20 cellular contexts compared by ENCODE assay signal in the genomic region with DNA sequence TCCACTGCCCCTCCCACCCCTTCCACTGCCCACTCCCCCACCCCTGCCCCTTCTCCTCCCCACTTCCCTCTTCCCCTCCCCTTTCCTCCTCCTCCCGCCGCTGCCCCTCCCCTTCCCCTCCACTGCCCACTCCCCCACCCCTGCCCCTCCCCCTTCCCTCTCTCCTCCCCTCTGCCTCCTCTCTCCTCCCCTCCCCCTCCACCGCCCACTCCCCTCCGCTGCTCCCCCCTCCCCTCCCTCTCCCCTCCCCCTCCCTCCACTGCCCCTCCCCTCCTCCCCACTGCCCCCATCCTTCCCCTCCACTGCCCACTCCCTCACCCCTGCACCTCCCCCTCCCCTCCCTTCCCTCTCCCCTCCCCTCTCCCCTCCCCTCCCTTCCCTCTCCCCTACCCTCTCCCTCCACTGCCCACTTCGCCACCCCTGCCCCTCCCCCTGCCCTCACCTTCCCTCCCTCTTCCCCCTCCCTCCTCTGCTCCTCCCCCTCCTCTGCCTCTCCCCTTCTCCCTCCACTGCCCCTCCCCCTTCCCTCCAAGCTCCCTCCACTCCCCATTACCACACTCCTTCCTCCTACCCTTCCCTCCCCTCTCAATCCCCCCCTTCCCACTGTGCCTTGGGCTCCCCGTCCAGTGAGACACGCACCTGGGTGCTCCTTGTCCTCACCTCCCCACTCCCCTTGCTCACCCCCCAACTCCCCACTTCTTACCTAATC. TPM values are rescaled to one million over a fixed set of nuclear protein-coding genes. Genes with fewer than 3 reads are reported as not detected.
A peak's percentile ranks its signal among the peaks of the same experiment; 100 is the strongest.
DNase-seq lines count a peak whose midpoint lies in the region; ATAC-seq and TF ChIP-seq lines count a peak whose summit lies in the region.
"Had no signal": no experiment of that assay in that cellular context is flagged by ENCODE, and none has a peak within 500 bp of the region (broad histone marks: within the 10 kb centered on the region; RNA-seq: fewer than 3 reads in every experiment).

No MANE protein-coding gene starts in this region.

- TF ChIP-seq POLR2A in spleen (IDR thresholded peaks at IDR 0.05): no peak

- H3K79me2 ChIP-seq in PC-9 (ENCODE audit: low read depth): no peaks in the 10 kb centered on the region

- H3K4me3 ChIP-seq in right cardiac atrium (ENCODE audit: low read length): peak overlapping the region; percentile 6
- no peak overlapping the region for H3K4me3 ChIP-seq in PC-9
- peak overlapping the region; percentile 32 for H3K4me3 ChIP-seq in iPS-15b (ENCODE audit: low read depth, low read length)
- H3K4me3 ChIP-seq in spleen: peak overlapping the region in 3 of 8 donors; percentile 19 to 57 (median 22)
- H3K4me3 ChIP-seq: GM12878, SJCRH30 had no signal

- peak in 1 of 3 donors; percentile 42 for DNase-seq in right cardiac atrium
- no peak for DNase-seq in left cardiac atrium
- DNase-seq in PC-9: no peak
- no peak for DNase-seq in spleen
- no peak for DNase-seq in activated T-cell treated with anti-CD3 and anti-CD28 coated beads, Interleukin-2, amount 50 U/mL, for 1 hour
- DNase-seq in NOMO-1 (lab: John Stamatoyannopoulos, UW; ENCODE audit: unreplicated experiment in 2 of 2): no peak
- DNase-seq: C1 segment of cervical spinal cord, DMS79 treated with DMSO at 0.1 percent for 48 hours, GDM1, GOT3, KG1, NCI-H2029, NCI-H748 treated with DMSO at 0.1 percent for 48 hours had no signal

- CTCF ChIA-PET in PC-9 (lab: Charles Lee): no interaction called here

- no peaks in the 10 kb centered on the region for H3K9me3 ChIP-seq in right cardiac atrium (ENCODE audit: control insufficient read depth, low read length)
- H3K9me3 ChIP-seq in PC-9 (ENCODE audit: insufficient read depth, low read depth): no peaks in the 10 kb centered on the region
- H3K9me3 ChIP-seq in iPS-15b (ENCODE audit: control insufficient read depth, insufficient read depth, low read length): no peaks in the 10 kb centered on the region
- H3K9me3 ChIP-seq in spleen: peaks cover 0 to 4% (median 0%) of the 10 kb centered on the region in 8 donors
- H3K9me3 ChIP-seq: SJCRH30 had no signal

- H3K9ac ChIP-seq in iPS-15b (ENCODE audit: low read depth, low read length): no peak overlapping the region

- TF ChIP-seq CTCF in PC-9 (conservative IDR thresholded peaks at IDR 0.05): no peak
- no peak for TF ChIP-seq CTCF in spleen (IDR thresholded peaks at IDR 0.05 in 8 of 11, conservative IDR thresholded peaks at IDR 0.05 in 3 of 11)

- H3K4me1 ChIP-seq in right cardiac atrium (ENCODE audit: control insufficient read depth, insufficient read depth, low read length) (no peaks in the 10 kb centered on the region), PC-9 (replicated peaks; ENCODE audit: insufficient read depth) (no peaks in the 10 kb centered on the region), iPS-15b (ENCODE audit: control insufficient read depth, insufficient read depth, low read length) (peaks cover 3% of the 10 kb centered on the region), spleen (peaks cover 0 to 31% (median 13%) of the 10 kb centered on the region in 6 donors)
- H3K4me1 ChIP-seq: SJCRH30 had no signal

- ATAC-seq in right cardiac atrium (no peak), left cardiac atrium (no peak), GM21576 (IDR thresholded peaks at IDR 0.05; ENCODE audit: unreplicated experiment) (no peak)

- POLR2A ChIA-PET in PC-9 (lab: Charles Lee; ENCODE audit: unreplicated experiment): no interaction called here

- 26% methylated on average over 5 of the region's 7 CpGs for WGBS in right cardiac atrium
- 28 to 41% (median 32%) methylated on average over 2 to 6 of the region's 7 CpGs for WGBS in spleen, 5 donors

- H3K4me2 ChIP-seq in PC-9: peak overlapping the region; percentile 51; the same call in 1 of the 2 replicates

- H3K36me3 ChIP-seq in PC-9 (ENCODE audit: low read depth) (no peaks in the 10 kb centered on the region), iPS-15b (ENCODE audit: control insufficient read depth, insufficient read depth, low read length) (no peaks in the 10 kb centered on the region), spleen (peaks cover 0 to 2% (median 0%) of the 10 kb centered on the region in 6 donors)
- H3K36me3 ChIP-seq: SJCRH30 had no signal

- H4K20me1 ChIP-seq in PC-9 (ENCODE audit: insufficient read depth): no peaks in the 10 kb centered on the region

- H3K27ac ChIP-seq in right cardiac atrium (ENCODE audit: low read length) (no peak overlapping the region), PC-9 (no peak overlapping the region), spleen (peak overlapping the region in 5 of 8 donors; percentile 53 to 74 (median 64))
- H3K27ac ChIP-seq: SJCRH30 had no signal

- no peaks in the 10 kb centered on the region for H3K27me3 ChIP-seq in right cardiac atrium (ENCODE audit: control insufficient read depth, insufficient read depth)
- H3K27me3 ChIP-seq in PC-9 (ENCODE audit: insufficient read depth, low read depth): no peaks in the 10 kb centered on the region
- peaks cover 9% of the 10 kb centered on the region for H3K27me3 ChIP-seq in iPS-15b (ENCODE audit: control insufficient read depth, insufficient read depth, low read length)
- peaks cover 0 to 73% (median 20%) of the 10 kb centered on the region in 7 donors for H3K27me3 ChIP-seq in spleen (replicated peaks in 1 of 7)
- H3K27me3 ChIP-seq: SJCRH30 had no signal

- no peak overlapping the region for H2AFZ ChIP-seq in PC-9

- BruUV-seq in PC-9 (replicated peaks; lab: Mats Ljungman, UMichigan): no TSS peak

- no peaks in the 10 kb centered on the region for H3F3A ChIP-seq in PC-9 (ENCODE audit: insufficient read depth, low read depth)

- H3K9me2 ChIP-seq in PC-9 (ENCODE audit: insufficient read depth): no peaks in the 10 kb centered on the region

- intact Hi-C loops in right cardiac atrium (cut with DNase I) (no loop called here), left cardiac atrium (cut with DNase I) (no loop called here), PC-9 (cut with micrococcal nuclease; ENCODE audit: unreplicated experiment) (loop anchor here (10.0 kb wide), 1 partner anchor 245 kb away; no protein-coding TSS in a partner anchor), spleen (cut with DNase I; ENCODE audit: low total_unique reads) (no loop called here)

RNA-seq across cellular contexts. Expression of gene ATP8B3, which starts 21.9 kb away (rescaled TPM):
- 1 to 10 TPM in 3 of 4 donors, under 1 TPM in 1; 0.53 to 1.9 (median 1.5) TPM for total RNA-seq in right cardiac atrium
- 0.97 TPM for polyA plus RNA-seq in right cardiac atrium
- total RNA-seq in left cardiac atrium: 1 to 10 TPM in 1 of 2 donors, under 1 TPM in 1; 0.52 to 1.6 TPM
- total RNA-seq in PC-9 (2021): 8.3 and 9.0 TPM in 2 replicates
- total RNA-seq in spleen: 10 to 100 TPM in 1 of 7 donors, 1 to 10 TPM in 6; 5.4 to 10.1 (median 7.3) TPM
- 1 to 10 TPM; 1.9 to 3.9 (median 2.3) TPM for polyA plus RNA-seq in spleen

RNA-seq across cellular contexts. Expression of gene ONECUT3, which starts 36.9 kb away (rescaled TPM):
- total RNA-seq in right cardiac atrium: not detected
- not detected for polyA plus RNA-seq in right cardiac atrium
- total RNA-seq in left cardiac atrium: not detected
- total RNA-seq in PC-9 (2021): 0.05 TPM in 1 of 2 replicates, not detected in the other
- total RNA-seq in spleen: not detected
- not detected for polyA plus RNA-seq in spleen
- total RNA-seq: A172, GM12878, HT1080, M059J, SJCRH30 had no signal
- polyA plus RNA-seq: GM12878 had no signal

RNA-seq across cellular contexts. Expression of gene REXO1, which starts 58.1 kb away (rescaled TPM):
- total RNA-seq in right cardiac atrium (10 to 100 TPM; 12.8 to 22.1 (median 17.4) TPM), left cardiac atrium (10 to 100 TPM; 14.8 to 22.3 TPM), PC-9 (2021) (25.6 and 25.8 TPM in 2 replicates), spleen (10 to 100 TPM; 35.7 to 88.1 (median 59.2) TPM)
- polyA plus RNA-seq in right cardiac atrium (15.3 TPM), spleen (10 to 100 TPM; 13.4 to 52.3 (median 27.4) TPM)

Comparison
In these comparisons a context has a peak if more than half of its experiments do, and no peak if none do; other contexts are left out.
1. H3K27ac ChIP-seq: peak in spleen (5 of 8); none in right cardiac atrium (single experiment) and PC-9 (single experiment).